ENCODE assay signal across 8 cellular contexts in genomic region chr1:92784639-92785500, GRCh38.
A peak's percentile ranks its signal among the peaks of the same experiment; 100 is the strongest.
DNase-seq lines count a peak whose midpoint lies in the region; ATAC-seq and TF ChIP-seq lines count a peak whose summit lies in the region.

EVI5 (minus strand) TSS chr1:92785108; CDS start chr1:92736546, 48,562 bp downstream.

- H3K4me3 Mint-ChIP-seq in central memory CD8-positive, alpha-beta T cell, result peak within 1 kb of the TSS; percentile 75

- in situ Hi-C loops in GM18951 (cut with MboI; ENCODE audit: low sequenced_read_pairs, unreplicated experiment), result no loop called here

- TF ChIP-seq CTCF in AG09319 (IDR thresholded peaks at IDR 0.05; ENCODE audit: low read depth, low read length), result no peak

- ATAC-seq in HG03175 (IDR thresholded peaks at IDR 0.05; ENCODE audit: unreplicated experiment), result peak; percentile 89
- peak; percentile 69 for ATAC-seq in central memory CD8-positive, alpha-beta T cell (replicated peaks; ENCODE audit: extremely low read depth, poor library complexity, severe bottlenecking)

- H3K27me3 Mint-ChIP-seq in central memory CD8-positive, alpha-beta T cell, result peaks cover 54% of the 10 kb centered on the region

- H3K36me3 Mint-ChIP-seq in central memory CD8-positive, alpha-beta T cell (ENCODE audit: insufficient read depth), result no peaks in the 10 kb centered on the region

- H3K9me3 Mint-ChIP-seq in central memory CD8-positive, alpha-beta T cell, result no peaks in the 10 kb centered on the region

- TF ChIP-seq POLR2A in GM18951 (IDR thresholded peaks at IDR 0.05; ENCODE audit: extremely low read depth, insufficient read depth, insufficient read length), result peak; percentile 57

- H3K27ac Mint-ChIP-seq in central memory CD8-positive, alpha-beta T cell (ENCODE audit: low read depth), result no peak within 1 kb of the TSS

- DNase-seq in AG09319 (ENCODE audit: extremely low read depth, low read depth) (peak; percentile 90), NCI-H2227 treated with DMSO at 0.1 percent for 48 hours (lab: John Stamatoyannopoulos, UW) (peak; percentile 97), iris pigment epithelial cell (ENCODE audit: low read depth) (peak; percentile 98)
- peak; percentile 27 to 58 (median 44) for DNase-seq in activated CD4-positive, CD25-positive, alpha-beta regulatory T cell (lab: John Stamatoyannopoulos, UW)
- peak; percentile 18 to 44 for DNase-seq in central memory CD8-positive, alpha-beta T cell (ENCODE audit: low spot score in 2 of 2)
- DNase-seq in stimulated activated CD4-positive, alpha-beta T cell treated with anti-CD3 and anti-CD28 coated beads, Interleukin-12 subunit alpha, Interleukin-12 subunit beta, amount 100 ng/mL, for 24 hours (ENCODE audit: low read depth in 2 of 2), result peak; percentile 45 to 62

- peaks cover 12% of the 10 kb centered on the region for H3K4me1 Mint-ChIP-seq in central memory CD8-positive, alpha-beta T cell

Comparison
In these comparisons a context has a peak if more than half of its experiments do, and no peak if none do; other contexts are left out.
1. Peak in every context shown above with its lines: DNase-seq and ATAC-seq.
2. DNase-seq: peak in every context shown above with its lines; median percentile 98 in iris pigment epithelial cell; 97 in NCI-H2227 treated with DMSO at 0.1 percent for 48 hours; 90 in AG09319; 54 in stimulated activated CD4-positive, alpha-beta T cell treated with anti-CD3 and anti-CD28 coated beads, Interleukin-12 subunit alpha, Interleukin-12 subunit beta, amount 100 ng/mL, for 24 hours; 44 in activated CD4-positive, CD25-positive, alpha-beta regulatory T cell; 31 in central memory CD8-positive, alpha-beta T cell.